9 cellular contexts compared by ENCODE assay signal in genomic region chr5:17135050-17135449, GRCh38.
"Had no signal": no experiment of that assay in that cellular context is flagged by ENCODE, and none has a peak within 500 bp of the region (broad histone marks: within the 10 kb centered on the region; RNA-seq: fewer than 3 reads in every experiment).

No MANE protein-coding gene starts in this region.

- H3K27ac ChIP-seq: GM23248 had no signal

- ATAC-seq: GM23338, HCT116 had no signal

- DNase-seq: GM23248, GOT3, H7, H9, HCEC 1CT, HFFc6 had no signal

- H3K9me3 ChIP-seq: HAP-1 had no signal

- H3K4me2 ChIP-seq: GM23338 had no signal

- H3K9ac ChIP-seq: GM23248 had no signal

- H3K4me3 ChIP-seq: GM23248, GM23338, HAP-1 had no signal

- H3K36me3 ChIP-seq: HAP-1 had no signal

- H2AFZ ChIP-seq: GM23248, GM23338 had no signal
